22 cellular contexts compared by ENCODE assay signal in the genomic region with DNA sequence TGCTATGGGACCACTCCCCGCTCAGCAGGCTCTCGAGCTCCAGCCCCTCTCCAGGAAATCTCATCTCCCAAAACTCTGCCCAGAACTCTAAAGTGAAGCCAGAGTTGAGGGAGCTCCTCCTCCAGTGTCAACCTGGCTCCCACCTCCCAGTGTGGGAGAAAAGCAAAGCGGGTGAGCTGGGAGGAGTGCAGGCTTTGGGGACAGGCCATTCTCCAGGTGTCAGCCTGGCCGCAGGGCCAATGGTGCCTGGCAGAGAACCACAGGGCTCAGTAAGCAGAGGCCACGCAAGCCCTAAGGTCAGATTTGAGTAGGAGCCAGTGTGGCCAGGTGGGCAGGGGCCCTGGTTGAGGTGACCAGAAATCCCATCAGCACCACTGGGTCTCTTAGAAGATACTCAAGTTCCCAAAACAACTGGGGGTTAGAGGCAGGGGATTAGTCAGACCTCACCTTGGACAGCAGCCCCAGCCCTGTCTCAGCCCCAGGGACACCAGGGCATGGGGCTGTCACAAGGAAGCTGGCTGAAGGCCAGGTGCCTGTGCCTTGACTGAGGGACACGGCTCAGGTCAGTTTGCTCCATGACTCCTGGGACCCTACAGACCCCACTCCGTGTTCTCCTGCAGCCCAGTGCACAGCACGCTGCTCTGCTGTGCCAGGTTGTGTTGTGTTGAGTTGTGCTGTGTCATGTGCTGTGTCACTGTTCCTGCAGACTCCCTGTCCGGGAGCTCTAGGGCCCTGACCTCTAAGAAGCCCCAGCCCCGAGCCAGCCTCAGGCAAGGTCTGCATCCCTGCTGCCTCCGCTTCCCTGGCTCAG. TPM values are rescaled to one million over a fixed set of nuclear protein-coding genes. Genes with fewer than 3 reads are reported as not detected.
DNase-seq lines count a peak whose midpoint lies in the region; ATAC-seq, FAIRE-seq and TF ChIP-seq lines count a peak whose summit lies in the region.
"Had no signal": no experiment of that assay in that cellular context is flagged by ENCODE, and none has a peak within 500 bp of the region (broad histone marks: within the 10 kb centered on the region; RNA-seq: fewer than 3 reads in every experiment).

No MANE protein-coding gene starts in this region.

- 82 to 86% (median 83%) methylated on average over 8 to 11 of the region's 11 CpGs for WGBS in heart left ventricle, 4 donors
- WGBS in ovary, 3 donors: 79 to 86% (median 85%) methylated on average over 11 of the region's 11 CpGs

- peak in 4 of 5 donors; percentile 13 to 61 (median 46) for DNase-seq in heart left ventricle
- DNase-seq in right atrium auricular region (ENCODE audit: low spot score): no peak
- peak; percentile 22 for DNase-seq in left ventricle myocardium inferior
- peak in 3 of 5 donors; percentile 21 to 36 (median 31) for DNase-seq in ovary
- no peak for DNase-seq in H54 (ENCODE audit: insufficient read length, low spot score)
- DNase-seq in D341Med (ENCODE audit: low spot score): no peak
- no peak for DNase-seq in stimulated activated CD4-positive, alpha-beta T cell treated with anti-CD3 and anti-CD28 coated beads, Interleukin-4, amount 100 ng/mL, for 1 hour
- DNase-seq: activated naive CD4-positive, alpha-beta T cell treated with anti-CD3 and anti-CD28 coated beads, Interleukin-2, amount 50 U/mL, for 16 hours; activated T-cell treated with anti-CD3 and anti-CD28 coated beads, Interleukin-2, amount 50 U/mL, for 1 hour; DMS153; foreskin fibroblast; hippocampal formation; lower lobe of right lung; NCI-H1105; NCI-H2029 treated with DMSO at 0.1 percent for 48 hours; NCI-H82; stimulated activated naive CD4-positive, alpha-beta T cell had no signal

- TF ChIP-seq EP300 in Ishikawa (IDR thresholded peaks at IDR 0.05; ENCODE audit: borderline replicate concordance) (no peak), ovary (IDR thresholded peaks at IDR 0.05) (no peak)

- H3K36me3 ChIP-seq in heart left ventricle (peaks cover 0 to 10% (median 8%) of the 10 kb centered on the region in 9 donors), right atrium auricular region (no peaks in the 10 kb centered on the region), left ventricle myocardium inferior (peaks cover 11% of the 10 kb centered on the region), ovary (no peaks in the 10 kb centered on the region)
- H3K36me3 ChIP-seq: thoracic aorta had no signal

- TF ChIP-seq CTCF in heart left ventricle (IDR thresholded peaks at IDR 0.05) (no peak), right atrium auricular region (IDR thresholded peaks at IDR 0.05) (no peak), left ventricle myocardium inferior (IDR thresholded peaks at IDR 0.05; ENCODE audit: borderline replicate concordance) (no peak), ovary (IDR thresholded peaks at IDR 0.05) (no peak)

- no peaks in the 10 kb centered on the region for H3K27me3 ChIP-seq in heart left ventricle
- no peaks in the 10 kb centered on the region for H3K27me3 ChIP-seq in right atrium auricular region
- peaks cover 1% of the 10 kb centered on the region for H3K27me3 ChIP-seq in left ventricle myocardium inferior (ENCODE audit: low read depth)
- no peaks in the 10 kb centered on the region for H3K27me3 ChIP-seq in ovary
- H3K27me3 ChIP-seq: ascending aorta had no signal

- no peak for ATAC-seq in heart left ventricle
- ATAC-seq: lower lobe of right lung had no signal

- no peak for FAIRE-seq in H54 (lab: Jason Lieb, UNC)
- FAIRE-seq: islet of Langerhans had no signal

- no peak for TF ChIP-seq RAD21 in Ishikawa (IDR thresholded peaks at IDR 0.05; ENCODE audit: low read depth)

- H3K4me3 ChIP-seq in heart left ventricle: no peak overlapping the region
- no peak overlapping the region for H3K4me3 ChIP-seq in right atrium auricular region
- no peak overlapping the region for H3K4me3 ChIP-seq in left ventricle myocardium inferior
- H3K4me3 ChIP-seq in ovary: no peak overlapping the region
- H3K4me3 ChIP-seq: ascending aorta, lower lobe of right lung, thoracic aorta had no signal

- H3K9me3 ChIP-seq in heart left ventricle (peaks cover 0 to 9% (median 0%) of the 10 kb centered on the region in 12 donors), right atrium auricular region (no peaks in the 10 kb centered on the region), left ventricle myocardium inferior (replicated peaks) (no peaks in the 10 kb centered on the region), ovary (peaks cover 0 to 3% of the 10 kb centered on the region in 2 donors)
- H3K9me3 ChIP-seq: lower lobe of right lung, thoracic aorta had no signal

- no peak for TF ChIP-seq POLR2A in heart left ventricle (IDR thresholded peaks at IDR 0.05)
- no peak for TF ChIP-seq POLR2A in ovary (IDR thresholded peaks at IDR 0.05)
- TF ChIP-seq POLR2A in H54 (IDR thresholded peaks at IDR 0.05; ENCODE audit: low read depth, low read length): no peak

- H3K4me1 ChIP-seq in heart left ventricle: peaks cover 4 to 27% (median 24%) of the 10 kb centered on the region in 12 donors
- peaks cover 0 to 30% of the 10 kb centered on the region in 2 donors for H3K4me1 ChIP-seq in right atrium auricular region
- H3K4me1 ChIP-seq in left ventricle myocardium inferior: peaks cover 48% of the 10 kb centered on the region
- H3K4me1 ChIP-seq in ovary (ENCODE audit: insufficient read depth): peaks cover 19% of the 10 kb centered on the region

- H3K27ac ChIP-seq in heart left ventricle (no peak overlapping the region), right atrium auricular region (peak overlapping the region in 1 of 2 donors; percentile 35), left ventricle myocardium inferior (replicated peaks) (peak overlapping the region; percentile 19), ovary (no peak overlapping the region)
- H3K27ac ChIP-seq: ascending aorta, lower lobe of right lung, thoracic aorta had no signal

- intact Hi-C loops in heart left ventricle (cut with DNase I): loop anchor here in 8 of 10 donors (5.0 to 10.0 kb wide), 3 partner anchors 41 to 194 kb away; partner anchors contain the start of genes SCGB2B2 (in 6 of the 8), ZNF302 (in 6 of the 8), ZNF30 (in 3 of the 8) and ZNF599 (in 1 of the 8)
- intact Hi-C loops in left ventricle myocardium inferior (cut with micrococcal nuclease): no loop called here
- intact Hi-C loops in ovary (cut with DNase I): no loop called here

TF ChIP-seq in Ishikawa, 13 proteins besides CTCF, POLR2A, EP300 and RAD21:
- TF ChIP-seq FOXM1 (IDR thresholded peaks at IDR 0.05; ENCODE audit: borderline replicate concordance, low read depth): no peak
- TF ChIP-seq CREB1 (IDR thresholded peaks at IDR 0.05; ENCODE audit: low read depth): no peak
- 0 out of 2 replicates have a peak, but pooled peaks have one; percentile 32 for TF ChIP-seq REST (IDR thresholded peaks at IDR 0.05; ENCODE audit: low read depth)
- TF ChIP-seq ZBTB7A (IDR thresholded peaks at IDR 0.05; ENCODE audit: low read depth): no peak
- no peak for TF ChIP-seq YY1 (IDR thresholded peaks at IDR 0.05; ENCODE audit: low read depth)
TF ChIP-seq in Ishikawa: peak in this region for 1.

RNA-seq across cellular contexts. Expression of gene ZNF181, which starts 2.8 kb away (rescaled TPM):
- total RNA-seq in heart left ventricle (10 to 100 TPM; 14.4 to 46.6 (median 18.8) TPM), right atrium auricular region (10 to 100 TPM; 20.1 to 50.1 TPM), left ventricle myocardium inferior (23.3 TPM), ovary (10 to 100 TPM; 20.1 to 39.2 (median 24.2) TPM)
- polyA plus RNA-seq in heart left ventricle (10 to 100 TPM in 1 of 2 donors, 1 to 10 TPM in 1; 8.6 to 15.6 TPM), ovary (10 to 100 TPM; 15.0 to 23.3 TPM)

RNA-seq across cellular contexts. Expression of gene ZNF599, which starts 41.8 kb away (rescaled TPM):
- total RNA-seq in heart left ventricle (1 to 10 TPM; 3.0 to 5.6 (median 3.6) TPM), right atrium auricular region (1 to 10 TPM; 2.4 to 5.5 TPM), left ventricle myocardium inferior (4.4 TPM), ovary (10 to 100 TPM in 3 of 7 donors, 1 to 10 TPM in 4; 8.4 to 10.4 (median 10.0) TPM)
- polyA plus RNA-seq in heart left ventricle (1 to 10 TPM; 2.8 to 3.0 TPM), ovary (1 to 10 TPM; 6.0 to 9.2 TPM)

RNA-seq across cellular contexts. Expression of gene ZNF302, which starts 53.7 kb away (rescaled TPM):
- total RNA-seq in heart left ventricle (10 to 100 TPM; 24.3 to 37.2 (median 33.0) TPM), right atrium auricular region (10 to 100 TPM; 21.7 to 35.8 TPM), left ventricle myocardium inferior (45.6 TPM), ovary (10 to 100 TPM; 26.1 to 40.6 (median 37.6) TPM)
- polyA plus RNA-seq in heart left ventricle (10 to 100 TPM; 25.5 to 32.2 TPM), ovary (10 to 100 TPM; 23.3 to 31.0 TPM)

RNA-seq across cellular contexts. Expression of gene SCGB2B2, which starts 54.3 kb away (rescaled TPM):
- total RNA-seq in heart left ventricle: 1 to 10 TPM in 2 of 9 donors, under 1 TPM in 6, not detected in 1; 0.19 to 1.7 (median 0.84) TPM
- polyA plus RNA-seq in heart left ventricle: under 1 TPM; 0.11 to 0.80 TPM
- under 1 TPM in 1 of 2 donors, not detected in 1; 0.37 TPM for total RNA-seq in right atrium auricular region
- total RNA-seq in left ventricle myocardium inferior: not detected
- 1 to 10 TPM in 1 of 7 donors, under 1 TPM in 6; 0.12 to 1.6 (median 0.50) TPM for total RNA-seq in ovary
- polyA plus RNA-seq in ovary: under 1 TPM; 0.11 to 0.12 TPM
- total RNA-seq: ascending aorta, epithelial cell of proximal tubule had no signal

Comparison
In these comparisons a context has a peak if more than half of its experiments do, and no peak if none do; other contexts are left out.
1. DNase-seq: peak in heart left ventricle (4 of 5), left ventricle myocardium inferior (single experiment) and ovary (3 of 5); none in right atrium auricular region (single experiment), H54 (single experiment), D341Med (single experiment) and stimulated activated CD4-positive, alpha-beta T cell treated with anti-CD3 and anti-CD28 coated beads, Interleukin-4, amount 100 ng/mL, for 1 hour (single experiment).
2. intact Hi-C loops: an anchor here in heart left ventricle (5.0 to 10.0 kb wide); none called in left ventricle myocardium inferior and ovary.